In the genomic region with DNA sequence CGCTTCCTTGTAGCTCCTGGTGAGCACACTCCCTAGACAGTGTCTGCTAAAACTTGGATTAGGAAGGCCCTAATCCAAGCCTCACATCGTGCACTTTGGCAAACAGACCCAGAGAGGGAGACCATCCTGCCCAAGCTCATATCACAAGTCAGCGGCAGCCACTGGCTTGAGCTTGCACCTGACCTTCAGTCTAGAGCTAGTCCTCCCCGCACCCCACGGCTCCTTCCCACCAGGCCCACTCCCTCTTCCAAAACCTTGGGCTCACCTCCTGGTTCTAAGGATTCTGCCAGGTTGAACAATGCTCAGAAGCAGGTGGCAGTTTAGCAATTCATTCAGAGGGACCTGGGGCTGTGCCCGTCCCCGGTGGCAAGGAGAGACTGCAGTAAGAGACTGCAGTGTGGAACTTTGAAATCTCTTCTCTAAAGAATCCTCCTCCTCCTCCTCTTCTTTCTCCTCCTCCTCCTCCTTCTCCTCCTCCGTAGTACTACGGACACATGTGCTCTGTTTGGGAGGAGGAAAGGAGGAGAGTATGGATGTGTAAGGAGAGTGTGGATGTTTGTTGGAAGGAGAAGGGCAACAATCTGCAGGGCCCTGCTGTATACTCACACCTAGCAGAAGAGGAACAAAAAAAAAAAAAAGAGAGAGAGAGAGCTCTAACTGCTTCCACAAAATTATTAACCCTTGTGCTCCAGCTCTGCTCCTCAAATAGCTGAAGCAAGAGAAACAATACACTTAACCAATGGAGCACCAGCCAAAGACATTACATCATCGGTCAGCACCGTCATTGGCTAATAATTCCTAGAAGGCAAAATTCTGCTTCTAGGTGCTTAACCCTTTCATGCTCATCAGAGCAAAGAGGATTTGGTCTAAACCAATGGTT, we compare ENCODE assay signal across 14 cellular contexts. TPM values are rescaled to one million over a fixed set of nuclear protein-coding genes. Genes with fewer than 3 reads are reported as not detected.
DNase-seq lines count a peak whose midpoint lies in the region; TF ChIP-seq lines count a peak whose summit lies in the region.
"Had no signal": no experiment of that assay in that cellular context is flagged by ENCODE, and none has a peak within 500 bp of the region (broad histone marks: within the 10 kb centered on the region; RNA-seq: fewer than 3 reads in every experiment).

No MANE protein-coding gene starts in this region.

- peaks cover 65% of the 10 kb centered on the region for H3K27me3 Mint-ChIP-seq in nephron (ENCODE audit: low read depth)
- peaks cover 15% of the 10 kb centered on the region for H3K27me3 Mint-ChIP-seq in HFFc6 (ENCODE audit: insufficient read depth)

- in situ Hi-C loops in KBM-7 (cut with MboI; ENCODE audit: low pct_unique_long_range_greater_than_20kb, low sequenced_read_pairs), result no loop called here

- H3K27ac Mint-ChIP-seq in nephron (no peak overlapping the region), HFFc6 (no peak overlapping the region)
- H3K27ac Mint-ChIP-seq: memory B cell, T-helper 17 cell had no signal

- no peak overlapping the region for H3K4me3 ChIP-seq in choroid plexus epithelial cell (ENCODE audit: low read depth, low read length)
- H3K4me3 ChIP-seq: transverse colon had no signal

- DNase-seq in DMS 273 (lab: John Stamatoyannopoulos, UW; ENCODE audit: unreplicated experiment) (peak; percentile 35), DMS 273 treated with DMSO at 0.1 percent for 48 hours (lab: John Stamatoyannopoulos, UW) (no peak), NCI-H2171 (lab: John Stamatoyannopoulos, UW) (peak; percentile 84), choroid plexus epithelial cell (ENCODE audit: low read depth) (peak; percentile 4), KBM-7 (no peak), SW 1271 (lab: John Stamatoyannopoulos, UW) (no peak), HFFc6 (no peak)
- DNase-seq: MV-4-11; stimulated activated CD4-positive, alpha-beta T cell treated with anti-CD3 and anti-CD28 coated beads, Interleukin-4, amount 100 ng/mL, for 24 hours; T-helper 17 cell; transverse colon had no signal

- H3K36me3 Mint-ChIP-seq in nephron (ENCODE audit: low read depth) (no peaks in the 10 kb centered on the region), HFFc6 (ENCODE audit: low read depth) (no peaks in the 10 kb centered on the region)
- H3K36me3 Mint-ChIP-seq: memory B cell had no signal

- H3K4me3 Mint-ChIP-seq in nephron (peak overlapping the region in 2 of 3 experiments; percentile 5 to 16), HFFc6 (no peak overlapping the region)
- H3K4me3 Mint-ChIP-seq: memory B cell, T-helper 17 cell had no signal

- no peak for TF ChIP-seq CTCF in choroid plexus epithelial cell (conservative IDR thresholded peaks at IDR 0.05; ENCODE audit: low read depth, low read length)
- TF ChIP-seq CTCF in nephron (IDR thresholded peaks at IDR 0.05; ENCODE audit: unreplicated experiment in 3 of 3), result no peak
- no peak for TF ChIP-seq CTCF in HFFc6 (IDR thresholded peaks at IDR 0.05)

- H3K4me1 Mint-ChIP-seq in nephron, result peaks cover 6% of the 10 kb centered on the region
- no peaks in the 10 kb centered on the region for H3K4me1 Mint-ChIP-seq in HFFc6 (ENCODE audit: low read depth)

- H3K9me3 Mint-ChIP-seq in nephron (no peaks in the 10 kb centered on the region), HFFc6 (no peaks in the 10 kb centered on the region)

RNA-seq across cellular contexts. Expression of gene SYN3, which starts 6.0 kb away (rescaled TPM):
- under 1 TPM in 4 of 6 experiments, not detected in 2; 0.06 to 0.30 (median 0.12) TPM for total RNA-seq in HFFc6 (2021; fragmentation: NEBNext Ultra II Directional; extraction: Animal tissue kit (Norgen Biotek cat#: 25700))
- total RNA-seq: NCI-H460 had no signal

Comparison
In these comparisons a context has a peak if more than half of its experiments do, and no peak if none do; other contexts are left out.
1. DNase-seq: peak in DMS 273 (single experiment), NCI-H2171 (single experiment) and choroid plexus epithelial cell (single experiment); none in DMS 273 treated with DMSO at 0.1 percent for 48 hours (single experiment), KBM-7 (single experiment), SW 1271 (0 of 2) and HFFc6 (single experiment).